ENCODE assay signal across 20 cellular contexts in genomic region chr12:50182461-50182860, GRCh38. TPM values are rescaled to one million over a fixed set of nuclear protein-coding genes. Genes with fewer than 3 reads are reported as not detected.
DNase-seq lines count a peak whose midpoint lies in the region; ATAC-seq and TF ChIP-seq lines count a peak whose summit lies in the region.
"Had no signal": no experiment of that assay in that cellular context is flagged by ENCODE, and none has a peak within 500 bp of the region (broad histone marks: within the 10 kb centered on the region; RNA-seq: fewer than 3 reads in every experiment).

No MANE protein-coding gene starts in this region.

- BruUV-seq in PC-3 (replicated peaks; lab: Mats Ljungman, UMichigan): no TSS peak

- H3K27me3 ChIP-seq in PC-3 (ENCODE audit: low read length): no peaks in the 10 kb centered on the region
- H3K27me3 ChIP-seq: uterus had no signal

- DNase-seq in NCI-H82 (lab: John Stamatoyannopoulos, UW): peak; percentile 23
- DNase-seq in NCI-H82 treated with DMSO at 0.1 percent for 48 hours (lab: John Stamatoyannopoulos, UW; ENCODE audit: unreplicated experiment): no peak
- peak; percentile 22 for DNase-seq in Caki2 (ENCODE audit: low read depth)
- DNase-seq in PC-3: peak; percentile 61
- DNase-seq in fibroblast of the aortic adventitia (ENCODE audit: low read depth): peak; percentile 25
- DNase-seq in nucleus accumbens (lab: John Stamatoyannopoulos, UW): no peak
- DNase-seq: activated gamma-delta T cell; EL; endodermal cell; hypothalamus; kidney; mesendoderm; NCI-H1048; NCI-H69; retina; stimulated activated naive CD8-positive, alpha-beta T cell treated with anti-CD3 and anti-CD28 coated beads, Interleukin-15, amount 100 ng/mL, for 72 hours; uterus had no signal

- H3K9ac ChIP-seq in PC-3 (ENCODE audit: low read length): no peak overlapping the region

- no peak overlapping the region for H2AFZ ChIP-seq in PC-3 (ENCODE audit: low read length)

- H3K4me3 ChIP-seq in PC-3 (ENCODE audit: low read length) (no peak overlapping the region), fibroblast of the aortic adventitia (ENCODE audit: low read depth, low read length) (no peak overlapping the region)
- H3K4me3 ChIP-seq: uterus had no signal

- ATAC-seq in PC-3 (peak; percentile 47), GM19467 (IDR thresholded peaks at IDR 0.05; ENCODE audit: unreplicated experiment) (no peak), HG02970 (IDR thresholded peaks at IDR 0.05; ENCODE audit: low FRiP score, unreplicated experiment) (no peak)
- ATAC-seq: stimulated activated naive CD8-positive, alpha-beta T cell treated with anti-CD3 and anti-CD28 coated beads, Interleukin-15, amount 100 ng/mL, for 72 hours; WTC11 had no signal

- intact Hi-C loops in PC-3 (cut with micrococcal nuclease): loop anchor here (1.0 to 5.0 kb wide), 3 partner anchors 60 to 132 kb away; no protein-coding TSS in a partner anchor

- no peaks in the 10 kb centered on the region for H4K20me1 ChIP-seq in PC-3 (ENCODE audit: low read length)

- TF ChIP-seq CTCF in PC-3 (conservative IDR thresholded peaks at IDR 0.05; ENCODE audit: low read depth, low read length): peak; percentile 69
- TF ChIP-seq CTCF in fibroblast of the aortic adventitia (IDR thresholded peaks at IDR 0.05; ENCODE audit: insufficient read depth, low read length): no peak

- H3K9me2 ChIP-seq in PC-3 (replicated peaks; ENCODE audit: low read length): no peaks in the 10 kb centered on the region

- H3K4me1 ChIP-seq in PC-3 (ENCODE audit: insufficient read depth, low read length): peaks cover 26% of the 10 kb centered on the region

- H3F3A ChIP-seq in PC-3 (ENCODE audit: low read length, unreplicated experiment): no peaks in the 10 kb centered on the region

- in situ Hi-C loops in Caki2 (cut with HindIII; ENCODE audit: low pct_unique_long_range_greater_than_20kb, low sequenced_read_pairs): no loop called here

- no peaks in the 10 kb centered on the region for H3K9me3 ChIP-seq in PC-3 (ENCODE audit: low read length)
- H3K9me3 ChIP-seq: uterus had no signal

- no peak overlapping the region for H3K27ac ChIP-seq in PC-3 (ENCODE audit: low read length)
- H3K27ac ChIP-seq: uterus had no signal

- H3K79me2 ChIP-seq in PC-3 (ENCODE audit: low read length): no peaks in the 10 kb centered on the region

- H3K4me2 ChIP-seq in PC-3 (ENCODE audit: low read length): no peak overlapping the region

- POLR2A ChIA-PET in PC-3 (lab: Charles Lee; ENCODE audit: unreplicated experiment): no interaction called here

- CTCF ChIA-PET in PC-3 (lab: Charles Lee): interaction anchor here (0.6 to 0.8 kb wide), 2 partner anchors 20 to 72 kb away, joined by 3 to 4 read pairs; no protein-coding TSS in a partner anchor

- H3K36me3 ChIP-seq in PC-3 (ENCODE audit: low read depth, low read length): no peaks in the 10 kb centered on the region; the same call in 1 of the 2 replicates
- H3K36me3 ChIP-seq: uterus had no signal

RNA-seq across cellular contexts. Expression of gene CERS5, which starts 15.3 kb away (rescaled TPM):
- 47.1 and 78.6 TPM in 2 replicates for total RNA-seq in Caki2 (2014; rRNA removed; shearing (Covaris generic); ENCODE audit: low replicate concordance)
- total RNA-seq in PC-3 (2014; rRNA removed) (24.9 and 29.7 TPM in 2 replicates), fibroblast of the aortic adventitia (ENCODE audit: low replicate concordance) (20.0 and 32.7 TPM in 2 replicates)

Comparison
In these comparisons a context has a peak if more than half of its experiments do, and no peak if none do; other contexts are left out.
1. DNase-seq: peak in NCI-H82 (single experiment), Caki2 (single experiment), PC-3 (single experiment) and fibroblast of the aortic adventitia (single experiment); none in NCI-H82 treated with DMSO at 0.1 percent for 48 hours (single experiment) and nucleus accumbens (0 of 56).